ENCODE assay signal across 22 cellular contexts in the genomic region with DNA sequence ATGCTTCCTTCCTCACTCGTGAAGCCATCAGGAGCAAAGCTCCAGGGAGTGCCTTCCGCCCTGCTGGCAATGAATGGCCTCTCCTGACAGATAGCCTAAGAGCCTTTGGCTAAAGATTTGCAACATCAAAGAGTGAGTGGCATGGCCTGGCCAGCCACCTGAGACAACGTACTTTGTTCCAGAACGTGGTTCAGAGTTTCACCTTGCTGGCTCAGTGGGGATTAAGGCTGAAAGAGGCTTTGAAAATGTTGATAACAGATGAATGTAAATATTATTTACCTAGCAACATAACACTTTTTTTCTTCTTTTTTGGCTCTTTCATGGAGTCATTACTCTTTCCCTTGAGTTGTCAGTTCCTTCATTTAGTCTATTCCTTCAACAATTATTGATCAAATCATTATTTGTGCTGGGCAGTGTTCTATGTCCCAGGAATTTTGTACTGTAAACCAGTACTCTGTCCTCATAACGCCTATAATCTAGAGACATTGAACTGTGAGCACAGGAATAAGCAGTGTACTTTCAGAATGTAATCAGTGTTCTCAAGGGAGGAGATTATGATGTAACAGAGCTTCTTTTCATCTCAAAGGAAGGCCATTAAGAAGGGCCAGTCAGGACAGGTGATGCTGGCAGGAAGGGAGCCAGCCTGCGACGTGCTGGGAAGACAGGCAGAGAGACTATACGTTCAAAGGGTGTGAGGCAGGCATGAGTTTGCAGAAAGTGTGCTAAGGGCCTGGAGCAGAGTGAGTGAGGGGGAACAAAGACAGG. TPM values are rescaled to one million over a fixed set of nuclear protein-coding genes. Genes with fewer than 3 reads are reported as not detected.
DNase-seq lines count a peak whose midpoint lies in the region; ATAC-seq and TF ChIP-seq lines count a peak whose summit lies in the region.
"Had no signal": no experiment of that assay in that cellular context is flagged by ENCODE, and none has a peak within 500 bp of the region (broad histone marks: within the 10 kb centered on the region; RNA-seq: fewer than 3 reads in every experiment).

No MANE protein-coding gene starts in this region.

- H3K27me3 Mint-ChIP-seq in immature natural killer cell (ENCODE audit: low read depth in 3 of 3), result peaks cover 3 to 10% (median 5%) of the 10 kb centered on the region in 3 donors
- no peaks in the 10 kb centered on the region for H3K27me3 Mint-ChIP-seq in activated T-helper 1 cell treated with anti-CD3 and anti-CD28 coated beads, Interleukin-12 subunit alpha, Interleukin-12 subunit beta, Interleukin-2, Interleukin-4 antibody, amounts not matched to agents 30 ng/mL and 10 ng/mL and 1 ng/mL, durations not matched to agents 14 hours and 24 hours and 36 hours (ENCODE audit: insufficient read depth)
- H3K27me3 Mint-ChIP-seq: activated CD4-positive, alpha-beta T cell treated with anti-CD3 and anti-CD28 coated beads, Interleukin-2, amount 10 ng/mL, durations not matched to agents 7 days and 5 days; stimulated activated naive CD8-positive, alpha-beta T cell treated with anti-CD3 and anti-CD28 coated beads, Interleukin-15, Interleukin-2, amounts not matched to agents 100 ng/mL and 50 ng/mL, for 24 hours had no signal

- no peaks in the 10 kb centered on the region for H3K36me3 Mint-ChIP-seq in immature natural killer cell
- no peaks in the 10 kb centered on the region for H3K36me3 Mint-ChIP-seq in activated T-helper 1 cell treated with anti-CD3 and anti-CD28 coated beads, Interleukin-12 subunit alpha, Interleukin-12 subunit beta, Interleukin-2, Interleukin-4 antibody, amounts not matched to agents 30 ng/mL and 10 ng/mL and 1 ng/mL, durations not matched to agents 14 hours and 24 hours and 36 hours (ENCODE audit: low read depth)
- H3K36me3 Mint-ChIP-seq: CD8-positive, alpha-beta T cell had no signal

- intact Hi-C loops in mucosa of descending colon (cut with DNase I, micrococcal nuclease), result no loop called here
- intact Hi-C loops in activated T-helper 1 cell treated with anti-CD3 and anti-CD28 coated beads, Interleukin-12 subunit alpha, Interleukin-12 subunit beta, Interleukin-2, Interleukin-4 antibody, amounts not matched to agents 30 ng/mL and 10 ng/mL and 1 ng/mL, durations not matched to agents 14 hours and 24 hours and 36 hours (cut with micrococcal nuclease), result no loop called here

- H3K4me3 ChIP-seq in mucosa of descending colon, result no peak overlapping the region
- H3K4me3 ChIP-seq: ascending aorta, MG63 had no signal

- no peak for TF ChIP-seq CTCF in mucosa of descending colon (IDR thresholded peaks at IDR 0.05)

- H3K9me3 ChIP-seq in mucosa of descending colon, result no peaks in the 10 kb centered on the region
- H3K9me3 ChIP-seq: ascending aorta, MG63 had no signal

- H3K4me1 Mint-ChIP-seq in immature natural killer cell, result no peaks in the 10 kb centered on the region
- H3K4me1 Mint-ChIP-seq in activated T-helper 1 cell treated with anti-CD3 and anti-CD28 coated beads, Interleukin-12 subunit alpha, Interleukin-12 subunit beta, Interleukin-2, Interleukin-4 antibody, amounts not matched to agents 30 ng/mL and 10 ng/mL and 1 ng/mL, durations not matched to agents 14 hours and 24 hours and 36 hours (ENCODE audit: low read depth), result no peaks in the 10 kb centered on the region
- H3K4me1 Mint-ChIP-seq: activated CD4-positive, alpha-beta T cell treated with anti-CD3 and anti-CD28 coated beads, Interleukin-2, amount 10 ng/mL, durations not matched to agents 7 days and 5 days had no signal

- no peaks in the 10 kb centered on the region for H3K36me3 ChIP-seq in mucosa of descending colon (ENCODE audit: low read depth)
- H3K36me3 ChIP-seq: ascending aorta, MG63 had no signal

- H3K9me3 Mint-ChIP-seq in immature natural killer cell, result peaks cover 0 to 2% (median 0%) of the 10 kb centered on the region in 6 donors
- H3K9me3 Mint-ChIP-seq in activated T-helper 1 cell treated with anti-CD3 and anti-CD28 coated beads, Interleukin-12 subunit alpha, Interleukin-12 subunit beta, Interleukin-2, Interleukin-4 antibody, amounts not matched to agents 30 ng/mL and 10 ng/mL and 1 ng/mL, durations not matched to agents 14 hours and 24 hours and 36 hours, result peaks cover 4% of the 10 kb centered on the region
- H3K9me3 Mint-ChIP-seq: activated CD4-positive, alpha-beta T cell treated with anti-CD3 and anti-CD28 coated beads, Interleukin-2, amount 10 ng/mL, durations not matched to agents 7 days and 5 days; neural crest cell had no signal

- DNase-seq in DMS79 (lab: John Stamatoyannopoulos, UW) (peak; percentile 7), NCI-H524 treated with DMSO at 0.1 percent for 48 hours (lab: John Stamatoyannopoulos, UW) (peak; percentile 1), epithelial cell of prostate (ENCODE audit: low read depth, low spot score) (peak; percentile 18), mucosa of descending colon (peak in 1 of 3 donors; percentile 26), immature natural killer cell (no peak), NCI-H128 (lab: John Stamatoyannopoulos, UW; ENCODE audit: unreplicated experiment) (no peak)
- no peak for DNase-seq in activated T-helper 1 cell treated with anti-CD3 and anti-CD28 coated beads, Interleukin-12 subunit alpha, Interleukin-12 subunit beta, Interleukin-2, Interleukin-4 antibody, amounts not matched to agents 30 ng/mL and 10 ng/mL and 1 ng/mL, durations not matched to agents 14 hours and 24 hours and 36 hours (ENCODE audit: low spot score)
- DNase-seq: activated CD4-positive, alpha-beta T cell treated with anti-CD3 and anti-CD28 coated beads, Interleukin-2, amount 10 ng/mL, durations not matched to agents 7 days and 5 days; activated naive CD4-positive, alpha-beta T cell treated with anti-CD3 and anti-CD28 coated beads for 36 hours; activated T-cell treated with anti-CD3 and anti-CD28 coated beads for 4 hours; MG63; NCI-H187 treated with DMSO at 0.1 percent for 48 hours; NCI-H526; retina had no signal

- peak; percentile 40 for ATAC-seq in mucosa of descending colon
- ATAC-seq in GM21515 (IDR thresholded peaks at IDR 0.05; ENCODE audit: unreplicated experiment), result no peak
- ATAC-seq: CD8-positive, alpha-beta T cell; Panc1; SK-N-SH treated with all-trans-retinoic acid at 6 μM for 48 hours had no signal

- no peaks in the 10 kb centered on the region for H3K4me1 ChIP-seq in mucosa of descending colon (ENCODE audit: low read depth)
- H3K4me1 ChIP-seq: ascending aorta had no signal

- H3K4me3 Mint-ChIP-seq in immature natural killer cell, result no peak overlapping the region
- no peak overlapping the region for H3K4me3 Mint-ChIP-seq in activated T-helper 1 cell treated with anti-CD3 and anti-CD28 coated beads, Interleukin-12 subunit alpha, Interleukin-12 subunit beta, Interleukin-2, Interleukin-4 antibody, amounts not matched to agents 30 ng/mL and 10 ng/mL and 1 ng/mL, durations not matched to agents 14 hours and 24 hours and 36 hours
- H3K4me3 Mint-ChIP-seq: activated CD4-positive, alpha-beta T cell treated with anti-CD3 and anti-CD28 coated beads, Interleukin-2, amount 10 ng/mL, durations not matched to agents 7 days and 5 days; activated naive CD4-positive, alpha-beta T cell treated with anti-CD3 and anti-CD28 coated beads for 36 hours; CD8-positive, alpha-beta T cell; neural crest cell; stimulated activated naive CD8-positive, alpha-beta T cell treated with anti-CD3 and anti-CD28 coated beads, Interleukin-15, Interleukin-2, amounts not matched to agents 100 ng/mL and 50 ng/mL, for 24 hours had no signal

- H3K27ac ChIP-seq in epithelial cell of prostate, result peak overlapping the region; percentile 38
- H3K27ac ChIP-seq: ascending aorta had no signal

- H3K27ac Mint-ChIP-seq in immature natural killer cell, result no peak overlapping the region
- no peak overlapping the region for H3K27ac Mint-ChIP-seq in activated T-helper 1 cell treated with anti-CD3 and anti-CD28 coated beads, Interleukin-12 subunit alpha, Interleukin-12 subunit beta, Interleukin-2, Interleukin-4 antibody, amounts not matched to agents 30 ng/mL and 10 ng/mL and 1 ng/mL, durations not matched to agents 14 hours and 24 hours and 36 hours
- H3K27ac Mint-ChIP-seq: activated CD4-positive, alpha-beta T cell treated with anti-CD3 and anti-CD28 coated beads, Interleukin-2, amount 10 ng/mL, durations not matched to agents 7 days and 5 days; activated naive CD4-positive, alpha-beta T cell treated with anti-CD3 and anti-CD28 coated beads for 36 hours; CD8-positive, alpha-beta T cell; stimulated activated naive CD8-positive, alpha-beta T cell treated with anti-CD3 and anti-CD28 coated beads, Interleukin-15, Interleukin-2, amounts not matched to agents 100 ng/mL and 50 ng/mL, for 24 hours had no signal

RNA-seq across cellular contexts. Expression of gene SH3RF3, which starts 59.4 kb away (rescaled TPM):
- 1 to 10 TPM; 1.9 to 3.7 (median 3.0) TPM for total RNA-seq in mucosa of descending colon
- polyA plus RNA-seq in immature natural killer cell, result not detected
- total RNA-seq in activated T-helper 1 cell treated with anti-CD3 and anti-CD28 coated beads, Interleukin-12 subunit alpha, Interleukin-12 subunit beta, Interleukin-2, Interleukin-4 antibody, amounts not matched to agents 30 ng/mL and 10 ng/mL and 1 ng/mL, durations not matched to agents 14 hours and 24 hours and 36 hours, result 0.39 and 0.54 TPM in 2 replicates
- total RNA-seq: G401 had no signal

Comparison
In these comparisons a context has a peak if more than half of its experiments do, and no peak if none do; other contexts are left out.
1. DNase-seq: peak in DMS79 (single experiment), NCI-H524 treated with DMSO at 0.1 percent for 48 hours (single experiment) and epithelial cell of prostate (single experiment); none in immature natural killer cell (0 of 3), activated T-helper 1 cell treated with anti-CD3 and anti-CD28 coated beads, Interleukin-12 subunit alpha, Interleukin-12 subunit beta, Interleukin-2, Interleukin-4 antibody, amounts not matched to agents 30 ng/mL and 10 ng/mL and 1 ng/mL, durations not matched to agents 14 hours and 24 hours and 36 hours (single experiment) and NCI-H128 (single experiment).